In genomic region chr9:126401581-126401980, GRCh38 we compare ENCODE assay signal across 23 cellular contexts.
"Had no signal": no experiment of that assay in that cellular context is flagged by ENCODE, and none has a peak within 500 bp of the region (broad histone marks: within the 10 kb centered on the region; RNA-seq: fewer than 3 reads in every experiment).

No MANE protein-coding gene starts in this region.

- ATAC-seq: foreskin keratinocyte; gastroesophageal sphincter; left cardiac atrium; left lung; lower lobe of right lung; pancreas; right lobe of liver; stimulated activated naive CD8-positive, alpha-beta T cell treated with anti-CD3 and anti-CD28 coated beads, Interleukin-15, amount 100 ng/mL, for 72 hours had no signal

- H3K4me1 ChIP-seq: foreskin keratinocyte, pancreas, right lobe of liver had no signal

- DNase-seq: effector memory CD4-positive, alpha-beta T cell; foreskin keratinocyte; hippocampal formation; left cardiac atrium; left lung; lower lobe of right lung; occipital lobe; pancreas; retina; right lobe of liver; small intestine; stimulated activated CD4-positive, alpha-beta T cell treated with anti-CD3 and anti-CD28 coated beads, Interleukin-15, amount 100 ng/mL, for 24 hours; stimulated activated CD4-positive, alpha-beta T cell treated with anti-CD3 and anti-CD28 coated beads, Interleukin-2, amount 100 ng/mL, for 48 hours; stimulated activated naive CD4-positive, alpha-beta T cell; stimulated activated naive CD8-positive, alpha-beta T cell treated with anti-CD3 and anti-CD28 coated beads, Interleukin-15, amount 100 ng/mL, for 72 hours; trophoblast cell had no signal

- H3K27ac ChIP-seq: coronary artery, esophagus muscularis mucosa, foreskin keratinocyte, gastroesophageal sphincter, left lung, lower lobe of right lung, pancreas, right lobe of liver, suprapubic skin, vagina had no signal

- H3K27me3 Mint-ChIP-seq: stimulated activated naive CD8-positive, alpha-beta T cell treated with anti-CD3 and anti-CD28 coated beads, Interleukin-15, amount 100 ng/mL, for 72 hours had no signal

- H3K9me3 ChIP-seq: esophagus muscularis mucosa, gastroesophageal sphincter, heart left ventricle, left lung, lower lobe of right lung, pancreas, right lobe of liver, suprapubic skin, vagina had no signal

- H3K36me3 Mint-ChIP-seq: natural killer cell treated with Interleukin-12 subunit alpha and Interleukin-12 subunit beta and Interleukin-15 and Interleukin-18, amount 100 ng/mL, for 72 hours had no signal

- H3K27ac Mint-ChIP-seq: stimulated activated naive CD8-positive, alpha-beta T cell treated with anti-CD3 and anti-CD28 coated beads, Interleukin-15, amount 100 ng/mL, for 72 hours had no signal

- H3K4me3 ChIP-seq: coronary artery, esophagus muscularis mucosa, gastroesophageal sphincter, heart left ventricle, left lung, lower lobe of right lung, pancreas, right lobe of liver, suprapubic skin, vagina had no signal

- H3K9me3 Mint-ChIP-seq: natural killer cell treated with Interleukin-12 subunit alpha and Interleukin-12 subunit beta and Interleukin-15 and Interleukin-18, amount 100 ng/mL, for 72 hours; stimulated activated naive CD8-positive, alpha-beta T cell treated with anti-CD3 and anti-CD28 coated beads, Interleukin-15, amount 100 ng/mL, for 72 hours had no signal

- H3K36me3 ChIP-seq: pancreas, vagina had no signal

- H3K4me3 Mint-ChIP-seq: natural killer cell treated with Interleukin-12 subunit alpha and Interleukin-12 subunit beta and Interleukin-15 and Interleukin-18, amount 100 ng/mL, for 72 hours; stimulated activated naive CD8-positive, alpha-beta T cell treated with anti-CD3 and anti-CD28 coated beads, Interleukin-15, amount 100 ng/mL, for 72 hours had no signal

- H3K27me3 ChIP-seq: esophagus muscularis mucosa, foreskin keratinocyte, gastroesophageal sphincter, heart left ventricle, left lung, pancreas, right lobe of liver, suprapubic skin, vagina had no signal
